In genomic region chr1:114756009-114756892, GRCh38 we compare ENCODE assay signal across 8 cellular contexts. TPM values are rescaled to one million over a fixed set of nuclear protein-coding genes. Genes with fewer than 3 reads are reported as not detected.
DNase-seq lines count a peak whose midpoint lies in the region; ATAC-seq, FAIRE-seq and TF ChIP-seq lines count a peak whose summit lies in the region.

No MANE protein-coding gene starts in this region.

- TF ChIP-seq CTCF in A673 (conservative IDR thresholded peaks at IDR 0.05; ENCODE audit: low read depth, low read length) (no peak), ascending aorta (IDR thresholded peaks at IDR 0.05) (no peak), lung (IDR thresholded peaks at IDR 0.05; ENCODE audit: control extremely low read depth, extremely low read depth) (no peak)

- H3K27me3 ChIP-seq in A673 (replicated peaks; ENCODE audit: insufficient read depth, low read depth, low read length, poor library complexity) (no peaks in the 10 kb centered on the region), ascending aorta (no peaks in the 10 kb centered on the region), lung (ENCODE audit: control insufficient read depth, insufficient read depth) (no peaks in the 10 kb centered on the region)

- TSS peak; percentile 34 for BruUV-seq in A673 (replicated peaks; lab: Mats Ljungman, UMichigan)

- peaks cover 29% of the 10 kb centered on the region for H3K4me1 ChIP-seq in A673 (ENCODE audit: insufficient read depth, low read length, poor library complexity, severe bottlenecking)
- H3K4me1 ChIP-seq in ascending aorta, result peaks cover 0 to 41% of the 10 kb centered on the region in 2 donors
- H3K4me1 ChIP-seq in lung (ENCODE audit: control insufficient read depth in 2 of 2, insufficient read depth in 2 of 2, low read length in 2 of 2), result peaks cover 5 to 32% of the 10 kb centered on the region in 2 donors

- intact Hi-C loops in A673 (cut with micrococcal nuclease; ENCODE audit: unreplicated experiment) (no loop called here), ascending aorta (cut with DNase I) (loop anchor here (2.0 to 10.0 kb wide), 4 partner anchors 39 to 771 kb away; partner anchors contain the start of gene NRAS)

- no peak for FAIRE-seq in HTR-8/SVneo (lab: Jason Lieb, UNC)

- H3K4me3 ChIP-seq in A673 (ENCODE audit: low read depth, low read length, poor library complexity, severe bottlenecking) (peak overlapping the region; percentile 83), ascending aorta (peak overlapping the region; percentile 81 to 89), lung (peak overlapping the region; percentile 97)

- CTCF ChIA-PET in A673 (lab: Charles Lee), result no interaction called here

- H3K9me3 ChIP-seq in A673 (ENCODE audit: low read depth, low read length, poor library complexity, severe bottlenecking) (no peaks in the 10 kb centered on the region), ascending aorta (no peaks in the 10 kb centered on the region), lung (ENCODE audit: control insufficient read depth in 2 of 2, insufficient read depth in 1 of 2, low read length in 1 of 2) (no peaks in the 10 kb centered on the region)

- ATAC-seq in GM18868 (IDR thresholded peaks at IDR 0.05; ENCODE audit: unreplicated experiment) (peak; percentile 38), HG03439 (IDR thresholded peaks at IDR 0.05; ENCODE audit: unreplicated experiment) (peak; percentile 43), lung (ENCODE audit: insufficient read depth, low FRiP score) (no peak)

- peak overlapping the region; percentile 100 for H3K27ac ChIP-seq in A673 (ENCODE audit: low read depth, low read length, poor library complexity, severe bottlenecking)
- peak overlapping the region; percentile 99 for H3K27ac ChIP-seq in ascending aorta
- peak overlapping the region; percentile 5 to 20 for H3K27ac ChIP-seq in lung (ENCODE audit: low read depth in 1 of 2, low read length in 1 of 2)

- POLR2A ChIA-PET in A673 (lab: Charles Lee; ENCODE audit: low non-redundant PET), result interaction anchor here (0.7 kb wide), 1 partner anchor 127 kb away, joined by 3 read pairs; no protein-coding TSS in a partner anchor

- H3K36me3 ChIP-seq in A673 (ENCODE audit: insufficient read depth, low read length, poor library complexity, severe bottlenecking), result no peaks in the 10 kb centered on the region
- no peaks in the 10 kb centered on the region for H3K36me3 ChIP-seq in ascending aorta
- no peaks in the 10 kb centered on the region for H3K36me3 ChIP-seq in lung (ENCODE audit: control insufficient read depth in 2 of 2, insufficient read depth in 2 of 2, low read length in 2 of 2)

- DNase-seq in A673 (ENCODE audit: low spot score) (no peak), ascending aorta (ENCODE audit: low spot score in 2 of 2) (no peak), lung (ENCODE audit: low spot score) (no peak), pons (ENCODE audit: low spot score) (no peak), NCI-H146 treated with DMSO at 0.1 percent for 48 hours (lab: John Stamatoyannopoulos, UW; ENCODE audit: unreplicated experiment) (no peak), HTR-8/SVneo (ENCODE audit: insufficient read length, low spot score) (no peak)

- WGBS in lung, 2 donors, result 27 to 36% methylated on average over 14 of the region's 14 CpGs

RNA-seq across cellular contexts. Expression of gene CSDE1, which starts 1.5 kb away (rescaled TPM):
- total RNA-seq in A673 (2021) (742 and 812 TPM in 2 replicates), ascending aorta (290 TPM), lung (100 to 1,000 TPM; 419 to 591 TPM)
- 100 to 1,000 TPM; 135 to 168 TPM for polyA plus RNA-seq in lung

RNA-seq across cellular contexts. Expression of gene SIKE1, which starts 24.2 kb away (rescaled TPM):
- total RNA-seq in A673 (2021) (62.4 and 68.3 TPM in 2 replicates), ascending aorta (17.1 TPM), lung (10 to 100 TPM; 44.3 to 71.5 TPM)
- 10 to 100 TPM; 17.2 to 21.6 TPM for polyA plus RNA-seq in lung

RNA-seq across cellular contexts. Expression of gene NRAS, which starts 39.7 kb away (rescaled TPM):
- total RNA-seq in A673 (2021) (72.2 and 79.1 TPM in 2 replicates), ascending aorta (10.7 TPM), lung (10 to 100 TPM; 30.4 to 43.3 TPM)
- polyA plus RNA-seq in lung, result 10 to 100 TPM; 14.6 to 26.5 TPM

Comparison
In these comparisons a context has a peak if more than half of its experiments do, and no peak if none do; other contexts are left out.
1. H3K27ac ChIP-seq: peak in every context shown above with its lines; median percentile 100 in A673; 99 in ascending aorta; 12 in lung.